Comparison of ENCODE assay signal across 13 cellular contexts in the genomic region with DNA sequence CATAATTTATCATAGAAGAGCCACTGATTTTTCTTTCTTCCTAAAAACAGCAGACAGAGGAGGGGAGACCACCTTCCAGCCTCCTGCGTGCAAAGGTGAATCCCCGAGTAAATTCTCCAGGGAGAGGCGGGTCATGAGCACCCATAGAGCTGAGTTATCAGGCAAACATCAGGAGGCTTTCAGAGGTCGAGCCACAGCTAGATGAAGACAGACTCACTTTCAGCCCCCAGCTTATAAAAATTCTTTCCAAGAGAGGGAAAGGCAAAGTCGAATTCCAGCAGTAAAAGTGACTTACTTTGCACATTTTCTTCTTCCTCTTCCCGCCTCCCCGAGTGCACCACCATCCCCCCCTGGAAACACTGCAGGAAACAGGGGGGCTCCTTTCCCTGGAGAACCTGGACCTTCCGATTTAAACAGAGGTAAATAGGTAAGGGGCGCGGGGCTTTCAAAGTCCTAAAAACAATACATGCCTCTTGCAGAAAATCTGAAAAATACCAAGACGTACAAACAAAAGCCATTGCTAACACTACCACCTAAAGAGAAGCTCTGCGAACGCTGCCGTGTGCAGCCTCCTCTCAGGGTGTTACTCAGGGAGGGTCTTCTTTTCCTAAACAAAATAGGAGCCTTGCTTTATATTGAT.
DNase-seq lines count a peak whose midpoint lies in the region; ATAC-seq, FAIRE-seq and TF ChIP-seq lines count a peak whose summit lies in the region.
"Had no signal": no experiment of that assay in that cellular context is flagged by ENCODE, and none has a peak within 500 bp of the region (broad histone marks: within the 10 kb centered on the region; RNA-seq: fewer than 3 reads in every experiment).

No MANE protein-coding gene starts in this region.

- H3T11ph ChIP-seq in H9 (ENCODE audit: low read length) = no peak overlapping the region

- H3K79me1 ChIP-seq in H9 (ENCODE audit: insufficient read depth, low read depth, low read length, poor library complexity, severe bottlenecking) = no peaks in the 10 kb centered on the region

- H3K4ac ChIP-seq in H9 (ENCODE audit: low read depth, low read length) = no peak overlapping the region

- TF ChIP-seq POLR2A in testis (IDR thresholded peaks at IDR 0.05) = no peak

- POLR2A ChIA-PET in HEK293T (lab: Yijun Ruan, JAX) = no interaction called here

- FAIRE-seq in HTR-8/SVneo (lab: Jason Lieb, UNC) = peak; percentile 13
- FAIRE-seq: pancreas had no signal

- no peak overlapping the region for H2BK120ac ChIP-seq in H9 (ENCODE audit: low read depth, low read length, poor library complexity, severe bottlenecking)

- no peak overlapping the region for H2BK5ac ChIP-seq in H9 (ENCODE audit: insufficient read length, low read length)

- H3K9me3 ChIP-seq in ascending aorta (no peaks in the 10 kb centered on the region), testis (no peaks in the 10 kb centered on the region), H9 (ENCODE audit: control insufficient read depth, low read depth, low read length) (no peaks in the 10 kb centered on the region)
- H3K9me3 ChIP-seq: heart right ventricle, pancreas had no signal

- no peak overlapping the region for H3K9ac ChIP-seq in H9 (ENCODE audit: extremely low read depth, insufficient read length, low read length)

- no peak overlapping the region for H3K56ac ChIP-seq in H9 (ENCODE audit: insufficient read length, low read depth, low read length)

- H3K23me2 ChIP-seq in H9 (ENCODE audit: insufficient read length, low read depth, low read length, poor library complexity, severe bottlenecking) = no peaks in the 10 kb centered on the region

- H2BK20ac ChIP-seq in H9 (ENCODE audit: low read depth, low read length, poor library complexity, severe bottlenecking) = no peak overlapping the region

- H3K4me1 ChIP-seq in ascending aorta (peaks cover 0 to 31% of the 10 kb centered on the region in 2 donors), testis (peaks cover 25% of the 10 kb centered on the region), H9 (ENCODE audit: insufficient read depth, low read length) (no peaks in the 10 kb centered on the region; the same call in 1 of the 2 replicates)
- H3K4me1 ChIP-seq: pancreas had no signal

- H3K27ac Mint-ChIP-seq in mesothelial cell of epicardium (peak overlapping the region; percentile 65), H9 (peak overlapping the region in 1 of 3 experiments; percentile 93; a peak in 1 of 7 replicates)

- H3K27ac ChIP-seq in ascending aorta = peak overlapping the region; percentile 11 to 57
- H3K27ac ChIP-seq in testis = peak overlapping the region; percentile 26 to 59
- no peak overlapping the region for H3K27ac ChIP-seq in H9 (ENCODE audit: insufficient read length, low read depth, low read length)
- H3K27ac ChIP-seq: pancreas had no signal

- 64 to 65% methylated on average over 14 of the region's 14 CpGs for WGBS in testis, 2 donors
- no CpG with 5 or more reads among the region's 14 CpGs for WGBS in H9 (ENCODE audit: extremely low coverage, insufficient read length, low lambda C conversion rate)

- H3K36me3 Mint-ChIP-seq in mesothelial cell of epicardium = peaks cover 69% of the 10 kb centered on the region
- peaks cover 4 to 32% (median 11%) of the 10 kb centered on the region in 3 experiments; a peak in 6 of 7 replicates for H3K36me3 Mint-ChIP-seq in H9 (ENCODE audit: insufficient read depth in 1 of 3, low read depth in 3 of 3)

- no peak overlapping the region for H3K4me2 ChIP-seq in H9 (ENCODE audit: insufficient read depth, insufficient read length, low read length)

- H2BK15ac ChIP-seq in H9 (ENCODE audit: low read depth, low read length) = no peak overlapping the region

- no peak overlapping the region for H2AFZ ChIP-seq in H9 (ENCODE audit: low read length)

- H4K8ac ChIP-seq in H9 (replicated peaks; ENCODE audit: insufficient read length, low read depth, low read length) = no peak overlapping the region

- no peak overlapping the region for H2BK12ac ChIP-seq in H9 (ENCODE audit: insufficient read length, low read depth, low read length)

- TF ChIP-seq CTCF in ascending aorta (IDR thresholded peaks at IDR 0.05) (no peak), mesothelial cell of epicardium (IDR thresholded peaks at IDR 0.05; ENCODE audit: unreplicated experiment) (no peak), testis (IDR thresholded peaks at IDR 0.05) (no peak), H9 (conservative IDR thresholded peaks at IDR 0.05) (no peak)

- no peak overlapping the region for H3K23ac ChIP-seq in H9 (ENCODE audit: insufficient read length, low read depth, low read length)

- CTCF ChIA-PET in HEK293T (lab: Yijun Ruan, JAX) = interaction anchor here (0.6 to 1.2 kb wide), 2 partner anchors 9 to 26 kb away, joined by 3 to 4 read pairs; no protein-coding TSS in a partner anchor

- no peaks in the 10 kb centered on the region for H3K27me3 Mint-ChIP-seq in mesothelial cell of epicardium (ENCODE audit: low read depth)
- no peaks in the 10 kb centered on the region for H3K27me3 Mint-ChIP-seq in H9 (ENCODE audit: low read depth)
- H3K27me3 Mint-ChIP-seq: brain had no signal

- H3K4me3 Mint-ChIP-seq in mesothelial cell of epicardium (no peak overlapping the region), H9 (no peak overlapping the region)
- H3K4me3 Mint-ChIP-seq: brain had no signal

- H2AK5ac ChIP-seq in H9 (ENCODE audit: insufficient read length, low read length) = no peak overlapping the region

- H4K20me1 ChIP-seq in H9 (ENCODE audit: control insufficient read depth, insufficient read depth, insufficient read length) = no peaks in the 10 kb centered on the region

- H3K14ac ChIP-seq in H9 (ENCODE audit: insufficient read depth, low read length) = no peak overlapping the region

- no peaks in the 10 kb centered on the region for H3K27me3 ChIP-seq in ascending aorta
- no peaks in the 10 kb centered on the region for H3K27me3 ChIP-seq in testis
- H3K27me3 ChIP-seq in H9 (ENCODE audit: insufficient read depth, low read length) = no peaks in the 10 kb centered on the region
- H3K27me3 ChIP-seq: heart right ventricle, pancreas had no signal

- no peak overlapping the region for H4K91ac ChIP-seq in H9 (ENCODE audit: insufficient read length, low read depth, low read length)

- no peaks in the 10 kb centered on the region for H3K79me2 ChIP-seq in H9 (ENCODE audit: insufficient read depth, low read length)

- no peak for ATAC-seq in GM18907 (IDR thresholded peaks at IDR 0.05; ENCODE audit: unreplicated experiment)

- H3K4me3 ChIP-seq in ascending aorta (no peak overlapping the region), testis (no peak overlapping the region)
- H3K4me3 ChIP-seq: heart right ventricle, lung, pancreas had no signal

- intact Hi-C loops in ascending aorta (cut with DNase I) (no loop called here), testis (cut with DNase I; ENCODE audit: low total_unique reads) (no loop called here)

- H3K18ac ChIP-seq in H9 (ENCODE audit: insufficient read length, low read depth, low read length) = no peak overlapping the region

- DNase-seq in HTR-8/SVneo (ENCODE audit: insufficient read length, low spot score) (peak; percentile 45), ascending aorta (ENCODE audit: low spot score in 2 of 2) (no peak), mesothelial cell of epicardium (ENCODE audit: low spot score in 2 of 2, unreplicated experiment in 2 of 2) (no peak), testis (no peak), H9 (no peak), HEK293T (ENCODE audit: extremely low spot score) (no peak)
- DNase-seq: NCI-H526, T-helper 9 cell had no signal

- H3K36me3 ChIP-seq in ascending aorta (peaks cover 69 to 79% of the 10 kb centered on the region in 2 donors), testis (ENCODE audit: low read depth, missing control alignments) (no peaks in the 10 kb centered on the region)

- H3K4me1 Mint-ChIP-seq in mesothelial cell of epicardium (peaks cover 27% of the 10 kb centered on the region), H9 (peaks cover 17 to 38% of the 10 kb centered on the region in 2 experiments)

- no peaks in the 10 kb centered on the region for H3K9me3 Mint-ChIP-seq in mesothelial cell of epicardium
- H3K9me3 Mint-ChIP-seq in H9 = no peaks in the 10 kb centered on the region
- H3K9me3 Mint-ChIP-seq: brain had no signal

- H4K5ac ChIP-seq in H9 (ENCODE audit: insufficient read length, low read depth, low read length) = no peak overlapping the region

TF ChIP-seq in HEK293T, 16 proteins besides CTCF, POLR2A, EP300 and RAD21:
- no peak for TF ChIP-seq TARDBP (IDR thresholded peaks at IDR 0.05)
TF ChIP-seq in HEK293T: peak in this region for 0.
